29 cellular contexts compared by ENCODE assay signal in the genomic region with DNA sequence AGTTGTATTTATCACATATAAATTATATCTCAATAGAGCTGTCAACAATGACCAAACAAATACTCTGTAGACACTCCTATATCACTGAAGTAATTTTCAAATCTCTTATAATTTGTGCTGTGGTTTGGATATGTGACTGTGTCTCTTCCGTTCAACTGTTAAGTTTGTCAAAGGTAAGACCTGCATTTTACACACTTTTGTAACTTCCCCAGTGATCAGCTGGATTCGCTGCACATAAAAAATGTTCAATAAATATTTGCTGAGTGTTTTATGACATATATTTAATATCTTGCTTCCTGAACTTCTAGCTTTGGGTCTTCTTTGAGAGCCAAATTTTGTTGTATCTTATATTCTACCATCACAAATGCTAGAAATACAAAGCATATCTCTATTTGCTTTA.
"Had no signal": no experiment of that assay in that cellular context is flagged by ENCODE, and none has a peak within 500 bp of the region (broad histone marks: within the 10 kb centered on the region; RNA-seq: fewer than 3 reads in every experiment).

No MANE protein-coding gene starts in this region.

- H3K27ac ChIP-seq: left ventricle myocardium inferior, neural progenitor cell, neutrophil, ovary, skin epidermis, stomach, testis, tibial artery, uterus had no signal

- H3K9me3 ChIP-seq: left ventricle myocardium inferior, neutrophil, ovary, stomach, testis, tibial artery, uterus had no signal

- H3K4me1 Mint-ChIP-seq: mesothelial cell of epicardium; naive B cell; natural killer cell; stimulated activated naive B cell treated with anti-CD40 and anti-IgM and Interleukin-4, amounts not matched to agents 10 μg/mL and 1 μg/mL and 100 μg/mL, for 72 hours had no signal

- H3K36me3 ChIP-seq: left ventricle myocardium inferior, neural progenitor cell, neutrophil, ovary, stomach, tibial artery, uterus had no signal

- DNase-seq: hippocampal formation; kidney; left ventricle myocardium inferior; mesendoderm; naive B cell; natural killer cell; nephron progenitor cell; occipital lobe; ovary; retina; right cardiac atrium; stimulated activated CD4-positive, alpha-beta T cell treated with anti-CD3 and anti-CD28 coated beads, Interleukin-12 subunit alpha, Interleukin-12 subunit beta, amount 100 ng/mL, for 4 hours; stimulated activated CD4-positive, alpha-beta T cell treated with anti-CD3 and anti-CD28 coated beads, Interleukin-15, amount 100 ng/mL, for 24 hours; stimulated activated CD4-positive, alpha-beta T cell treated with anti-CD3 and anti-CD28 coated beads, Interleukin-2, amount 100 ng/mL, for 24 hours; stimulated activated CD4-positive, alpha-beta T cell treated with anti-CD3 and anti-CD28 coated beads, Interleukin-4, amount 100 ng/mL, for 1 hour; stimulated activated naive B cell treated with anti-CD40 and anti-IgM and Interleukin-4, amounts not matched to agents 10 μg/mL and 1 μg/mL and 100 μg/mL, for 72 hours; stimulated activated naive CD8-positive, alpha-beta T cell treated with anti-CD3 and anti-CD28 coated beads, Interleukin-15, Interleukin-2, amounts not matched to agents 100 U/mL and 50 U/mL, for 24 hours; stomach; testis; tibial artery; trophoblast cell; uterus had no signal

- H3K9me3 Mint-ChIP-seq: mesothelial cell of epicardium; naive B cell; natural killer cell; stimulated activated naive B cell treated with anti-CD40 and anti-IgM and Interleukin-4, amounts not matched to agents 10 μg/mL and 1 μg/mL and 100 μg/mL, for 72 hours had no signal

- H3K9ac ChIP-seq: neural progenitor cell had no signal

- H3K27ac Mint-ChIP-seq: mesothelial cell of epicardium; naive B cell; natural killer cell; nephron progenitor cell; neural progenitor cell; progenitor cell of endocrine pancreas; stimulated activated naive B cell treated with anti-CD40 and anti-IgM and Interleukin-4, amounts not matched to agents 10 μg/mL and 1 μg/mL and 100 μg/mL, for 72 hours had no signal

- H2AFZ ChIP-seq: neural progenitor cell had no signal

- H3K27me3 ChIP-seq: neural progenitor cell, neutrophil, ovary, stomach, testis, tibial artery had no signal

- H3K27me3 Mint-ChIP-seq: progenitor cell of endocrine pancreas had no signal

- H3K4me3 Mint-ChIP-seq: mesothelial cell of epicardium; naive B cell; natural killer cell; nephron progenitor cell; neural progenitor cell; stimulated activated naive B cell treated with anti-CD40 and anti-IgM and Interleukin-4, amounts not matched to agents 10 μg/mL and 1 μg/mL and 100 μg/mL, for 72 hours had no signal

- ATAC-seq: natural killer cell; right cardiac atrium; sciatic nerve; stimulated activated naive B cell treated with anti-CD40 and anti-IgM and Interleukin-4, amounts not matched to agents 10 μg/mL and 1 μg/mL and 100 μg/mL, for 72 hours; stimulated activated naive CD8-positive, alpha-beta T cell treated with anti-CD3 and anti-CD28 coated beads, Interleukin-15, Interleukin-2, amounts not matched to agents 100 U/mL and 50 U/mL, for 24 hours had no signal

- H3K4me3 ChIP-seq: left ventricle myocardium inferior, lung, neural progenitor cell, ovary, skin epidermis, stomach, testis, tibial artery, uterus had no signal

- H3K36me3 Mint-ChIP-seq: mesothelial cell of epicardium; naive B cell; natural killer cell; neural progenitor cell; stimulated activated naive B cell treated with anti-CD40 and anti-IgM and Interleukin-4, amounts not matched to agents 10 μg/mL and 1 μg/mL and 100 μg/mL, for 72 hours had no signal

- H3K4me2 ChIP-seq: neural progenitor cell had no signal

- H3K4me1 ChIP-seq: left ventricle myocardium inferior, testis, uterus had no signal
